ENCODE assay signal across 8 cellular contexts in genomic region chr19:459724-460511, GRCh38. TPM values are rescaled to one million over a fixed set of nuclear protein-coding genes. Genes with fewer than 3 reads are reported as not detected.
A peak's percentile ranks its signal among the peaks of the same experiment; 100 is the strongest.
DNase-seq lines count a peak whose midpoint lies in the region; ATAC-seq and TF ChIP-seq lines count a peak whose summit lies in the region.

No MANE protein-coding gene starts in this region.

- POLR2A ChIA-PET in RWPE1 (lab: Yijun Ruan, JAX; ENCODE audit: low non-redundant PET) = no interaction called here

- intact Hi-C loops in spleen (cut with DNase I; ENCODE audit: low total_unique reads) = no loop called here

- H3K4me3 ChIP-seq in spleen = peak overlapping the region; percentile 44 to 75 (median 47)

- H3K9me3 Mint-ChIP-seq in central memory CD8-positive, alpha-beta T cell = no peaks in the 10 kb centered on the region

- peaks cover 3 to 26% (median 21%) of the 10 kb centered on the region in 6 donors for H3K4me1 ChIP-seq in spleen

- peak; percentile 36 for DNase-seq in activated CD4-positive, alpha-beta T cell treated with anti-CD3 and anti-CD28 coated beads for 48 hours
- DNase-seq in activated CD4-positive, alpha-beta T cell treated with anti-CD3 and anti-CD28 coated beads for 1 hour = no peak
- peak; percentile 70 for DNase-seq in RWPE1 (ENCODE audit: low spot score)
- no peak for DNase-seq in central memory CD8-positive, alpha-beta T cell (ENCODE audit: low spot score in 2 of 2)
- DNase-seq in kidney tubule cell (ENCODE audit: low spot score) = peak; percentile 24
- no peak for DNase-seq in spleen

- TF ChIP-seq POLR2A in spleen (IDR thresholded peaks at IDR 0.05) = no peak

- H3K9me3 ChIP-seq in spleen = no peaks in the 10 kb centered on the region

- H3K36me3 ChIP-seq in spleen = no peaks in the 10 kb centered on the region

- H3K27me3 Mint-ChIP-seq in central memory CD8-positive, alpha-beta T cell = peaks cover 26% of the 10 kb centered on the region

- peaks cover 0 to 51% (median 26%) of the 10 kb centered on the region in 7 donors for H3K27me3 ChIP-seq in spleen (replicated peaks in 1 of 7)

- WGBS in spleen, 5 donors = 6 to 21% (median 6%) methylated on average over 20 to 66 of the region's 66 CpGs

- TF ChIP-seq CTCF in RWPE1 (conservative IDR thresholded peaks at IDR 0.05; ENCODE audit: low read depth) (no peak), spleen (IDR thresholded peaks at IDR 0.05 in 8 of 11, conservative IDR thresholded peaks at IDR 0.05 in 3 of 11) (no peak)

- peaks cover 5% of the 10 kb centered on the region for H3K36me3 Mint-ChIP-seq in central memory CD8-positive, alpha-beta T cell (ENCODE audit: insufficient read depth)

- H3K27ac Mint-ChIP-seq in central memory CD8-positive, alpha-beta T cell (ENCODE audit: low read depth) = no peak overlapping the region

- CTCF ChIA-PET in RWPE1 (lab: Yijun Ruan, JAX) = no interaction called here

- peak overlapping the region; percentile 46 for H3K4me3 Mint-ChIP-seq in central memory CD8-positive, alpha-beta T cell

- peak; percentile 43 for ATAC-seq in central memory CD8-positive, alpha-beta T cell (replicated peaks; ENCODE audit: extremely low read depth, poor library complexity, severe bottlenecking)
- ATAC-seq in GM21390 (IDR thresholded peaks at IDR 0.05; ENCODE audit: unreplicated experiment) = no peak
- no peak for ATAC-seq in HG03159 (IDR thresholded peaks at IDR 0.05; ENCODE audit: unreplicated experiment)

- no peaks in the 10 kb centered on the region for H3K4me1 Mint-ChIP-seq in central memory CD8-positive, alpha-beta T cell

- H3K27ac ChIP-seq in RWPE1 (peak overlapping the region; percentile 55), spleen (peak overlapping the region in 7 of 8 donors; percentile 36 to 84 (median 74))

RNA-seq across cellular contexts. Expression of gene SHC2, which starts 0.9 kb away (rescaled TPM):
- 10 to 100 TPM; 25.5 to 90.1 (median 43.2) TPM for total RNA-seq in spleen
- polyA plus RNA-seq in spleen = 100 to 1,000 TPM in 1 of 3 donors, 10 to 100 TPM in 2; 19.6 to 123 (median 78.5) TPM

RNA-seq across cellular contexts. Expression of gene MADCAM1, which starts 36.4 kb away (rescaled TPM):
- 10 to 100 TPM in 3 of 7 donors, 1 to 10 TPM in 4; 5.1 to 33.6 (median 5.9) TPM for total RNA-seq in spleen
- polyA plus RNA-seq in spleen = 10 to 100 TPM in 1 of 3 donors, 1 to 10 TPM in 2; 3.0 to 23.9 (median 3.4) TPM

RNA-seq across cellular contexts. Expression of gene TPGS1, which starts 47.4 kb away (rescaled TPM):
- total RNA-seq in spleen = 10 to 100 TPM; 16.1 to 23.7 (median 19.5) TPM
- 10 to 100 TPM in 2 of 3 donors, 1 to 10 TPM in 1; 9.8 to 24.4 (median 19.4) TPM for polyA plus RNA-seq in spleen

RNA-seq across cellular contexts. Expression of gene C2CD4C, which starts 51.0 kb away (rescaled TPM):
- total RNA-seq in spleen = 1 to 10 TPM in 2 of 7 donors, under 1 TPM in 4, not detected in 1; 0.23 to 2.1 (median 0.85) TPM
- polyA plus RNA-seq in spleen = under 1 TPM; 0.26 to 0.91 (median 0.67) TPM

Comparison
In these comparisons a context has a peak if more than half of its experiments do, and no peak if none do; other contexts are left out.
1. DNase-seq: peak in activated CD4-positive, alpha-beta T cell treated with anti-CD3 and anti-CD28 coated beads for 48 hours (single experiment), RWPE1 (single experiment) and kidney tubule cell (single experiment); none in activated CD4-positive, alpha-beta T cell treated with anti-CD3 and anti-CD28 coated beads for 1 hour (single experiment), central memory CD8-positive, alpha-beta T cell (0 of 2) and spleen (single experiment).